1 cellular context compared by ENCODE assay signal in the genomic region with DNA sequence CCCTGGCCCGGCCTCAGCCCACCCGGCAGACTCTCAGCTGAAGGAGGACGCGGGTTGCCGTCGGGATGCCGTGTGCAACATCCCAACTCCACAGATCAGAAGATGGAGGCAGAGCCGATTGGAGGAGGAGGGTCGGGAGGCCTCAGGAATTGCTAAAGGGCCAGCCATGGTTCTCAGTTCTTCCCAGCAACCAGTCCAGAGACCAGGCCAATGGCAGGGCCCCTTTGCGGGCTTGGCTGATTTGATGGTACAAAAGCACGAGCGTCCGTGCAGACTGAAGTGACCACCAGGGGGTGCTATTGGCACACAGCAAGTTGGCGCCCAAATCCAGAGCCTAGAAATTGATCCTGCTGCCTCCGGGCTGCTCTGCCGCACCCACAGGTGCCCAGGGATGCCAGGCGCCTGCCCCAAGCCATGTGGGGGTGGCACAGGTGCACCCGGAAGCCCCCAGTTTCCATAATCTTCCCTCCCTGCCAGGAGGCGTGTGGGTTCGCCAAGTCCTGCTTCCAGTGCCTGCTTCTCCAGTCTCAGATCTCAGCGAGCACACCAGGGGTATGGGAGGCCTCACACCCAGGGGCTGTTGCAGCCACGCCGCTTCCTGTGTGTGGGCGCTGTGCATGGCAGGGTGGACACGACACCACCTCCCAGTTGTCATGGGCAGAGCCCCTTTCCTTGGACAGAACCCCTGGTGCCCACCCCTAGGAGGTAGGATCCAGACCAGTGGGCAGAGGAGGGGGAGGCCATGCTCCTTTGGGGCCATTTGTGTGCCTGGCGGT.
TF ChIP-seq lines count a peak whose summit lies in the region.

No MANE protein-coding gene starts in this region.

TF ChIP-seq in HepG2, 621 proteins besides CTCF, POLR2A, EP300 and RAD21 (continued from another document and continues in another):
- TF ChIP-seq, protein P1, sequence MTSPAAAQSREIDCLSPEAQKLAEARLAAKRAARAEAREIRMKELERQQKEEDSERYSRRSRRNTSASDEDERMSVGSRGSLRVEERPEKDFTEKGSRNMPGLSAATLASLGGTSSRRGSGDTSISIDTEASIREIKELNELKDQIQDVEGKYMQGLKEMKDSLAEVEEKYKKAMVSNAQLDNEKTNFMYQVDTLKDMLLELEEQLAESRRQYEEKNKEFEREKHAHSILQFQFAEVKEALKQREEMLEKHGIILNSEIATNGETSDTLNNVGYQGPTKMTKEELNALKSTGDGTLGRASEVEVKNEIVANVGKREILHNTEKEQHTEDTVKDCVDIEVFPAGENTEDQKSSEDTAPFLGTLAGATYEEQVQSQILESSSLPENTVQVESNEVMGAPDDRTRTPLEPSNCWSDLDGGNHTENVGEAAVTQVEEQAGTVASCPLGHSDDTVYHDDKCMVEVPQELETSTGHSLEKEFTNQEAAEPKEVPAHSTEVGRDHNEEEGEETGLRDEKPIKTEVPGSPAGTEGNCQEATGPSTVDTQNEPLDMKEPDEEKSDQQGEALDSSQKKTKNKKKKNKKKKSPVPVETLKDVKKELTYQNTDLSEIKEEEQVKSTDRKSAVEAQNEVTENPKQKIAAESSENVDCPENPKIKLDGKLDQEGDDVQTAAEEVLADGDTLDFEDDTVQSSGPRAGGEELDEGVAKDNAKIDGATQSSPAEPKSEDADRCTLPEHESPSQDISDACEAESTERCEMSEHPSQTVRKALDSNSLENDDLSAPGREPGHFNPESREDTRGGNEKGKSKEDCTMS (CRISPR knock-in tag; conservative IDR thresholded peaks at IDR 0.05): no peak
- TF ChIP-seq KLF12 (CRISPR knock-in tag; IDR thresholded peaks at IDR 0.05; ENCODE audit: borderline replicate concordance) (no peak), PHF21A (CRISPR knock-in tag; IDR thresholded peaks at IDR 0.05) (peak; percentile 52; the same call in 1 of the 2 replicates), MED1 (CRISPR knock-in tag; IDR thresholded peaks at IDR 0.05) (peak; percentile 43), ZNF251 (CRISPR knock-in tag; IDR thresholded peaks at IDR 0.05) (peak; percentile 71; the same call in 1 of the 2 replicates), EED (CRISPR knock-in tag; IDR thresholded peaks at IDR 0.05) (no peak), ZNF33A (CRISPR knock-in tag; IDR thresholded peaks at IDR 0.05; ENCODE audit: borderline replicate concordance) (no peak), ZNF3 (CRISPR knock-in tag; IDR thresholded peaks at IDR 0.05) (no peak), KLF9 (CRISPR knock-in tag; IDR thresholded peaks at IDR 0.05; ENCODE audit: low read depth) (no peak), POLR2AphosphoS2 (IDR thresholded peaks at IDR 0.05; ENCODE audit: low read depth, low read length) (no peak), GZF1 (CRISPR knock-in tag; IDR thresholded peaks at IDR 0.05) (no peak), ZBTB21 (CRISPR knock-in tag; IDR thresholded peaks at IDR 0.05) (no peak), GATA4 (IDR thresholded peaks at IDR 0.05; ENCODE audit: borderline replicate concordance, low read depth) (no peak), MAFG (CRISPR knock-in tag; IDR thresholded peaks at IDR 0.05) (no peak), SYNCRIP (IDR thresholded peaks at IDR 0.05; ENCODE audit: insufficient read depth, low read depth, low read length) (no peak), HNF4A (CRISPR knock-in tag; IDR thresholded peaks at IDR 0.05) (no peak), ZNF44 (CRISPR knock-in tag; IDR thresholded peaks at IDR 0.05) (no peak), FOXP1 (IDR thresholded peaks at IDR 0.05) (no peak), FOXP1 (CRISPR knock-in tag; IDR thresholded peaks at IDR 0.05) (no peak), ZNF354B (CRISPR knock-in tag; IDR thresholded peaks at IDR 0.05) (no peak; the same call in 1 of the 2 replicates), FOXC1 (CRISPR knock-in tag; IDR thresholded peaks at IDR 0.05; ENCODE audit: borderline replicate concordance) (peak; percentile 80), ZNF501 (CRISPR knock-in tag; IDR thresholded peaks at IDR 0.05) (peak; percentile 91), BRCA1 (CRISPR knock-in tag; IDR thresholded peaks at IDR 0.05) (no peak), ZNF446 (CRISPR knock-in tag; IDR thresholded peaks at IDR 0.05) (no peak), RBFOX2 (IDR thresholded peaks at IDR 0.05; ENCODE audit: low read depth, low read length) (no peak), XRCC5 (optimal IDR thresholded peaks at IDR 0.05; ENCODE audit: low read length) (peak; percentile 75)
- TF ChIP-seq, protein P2, sequence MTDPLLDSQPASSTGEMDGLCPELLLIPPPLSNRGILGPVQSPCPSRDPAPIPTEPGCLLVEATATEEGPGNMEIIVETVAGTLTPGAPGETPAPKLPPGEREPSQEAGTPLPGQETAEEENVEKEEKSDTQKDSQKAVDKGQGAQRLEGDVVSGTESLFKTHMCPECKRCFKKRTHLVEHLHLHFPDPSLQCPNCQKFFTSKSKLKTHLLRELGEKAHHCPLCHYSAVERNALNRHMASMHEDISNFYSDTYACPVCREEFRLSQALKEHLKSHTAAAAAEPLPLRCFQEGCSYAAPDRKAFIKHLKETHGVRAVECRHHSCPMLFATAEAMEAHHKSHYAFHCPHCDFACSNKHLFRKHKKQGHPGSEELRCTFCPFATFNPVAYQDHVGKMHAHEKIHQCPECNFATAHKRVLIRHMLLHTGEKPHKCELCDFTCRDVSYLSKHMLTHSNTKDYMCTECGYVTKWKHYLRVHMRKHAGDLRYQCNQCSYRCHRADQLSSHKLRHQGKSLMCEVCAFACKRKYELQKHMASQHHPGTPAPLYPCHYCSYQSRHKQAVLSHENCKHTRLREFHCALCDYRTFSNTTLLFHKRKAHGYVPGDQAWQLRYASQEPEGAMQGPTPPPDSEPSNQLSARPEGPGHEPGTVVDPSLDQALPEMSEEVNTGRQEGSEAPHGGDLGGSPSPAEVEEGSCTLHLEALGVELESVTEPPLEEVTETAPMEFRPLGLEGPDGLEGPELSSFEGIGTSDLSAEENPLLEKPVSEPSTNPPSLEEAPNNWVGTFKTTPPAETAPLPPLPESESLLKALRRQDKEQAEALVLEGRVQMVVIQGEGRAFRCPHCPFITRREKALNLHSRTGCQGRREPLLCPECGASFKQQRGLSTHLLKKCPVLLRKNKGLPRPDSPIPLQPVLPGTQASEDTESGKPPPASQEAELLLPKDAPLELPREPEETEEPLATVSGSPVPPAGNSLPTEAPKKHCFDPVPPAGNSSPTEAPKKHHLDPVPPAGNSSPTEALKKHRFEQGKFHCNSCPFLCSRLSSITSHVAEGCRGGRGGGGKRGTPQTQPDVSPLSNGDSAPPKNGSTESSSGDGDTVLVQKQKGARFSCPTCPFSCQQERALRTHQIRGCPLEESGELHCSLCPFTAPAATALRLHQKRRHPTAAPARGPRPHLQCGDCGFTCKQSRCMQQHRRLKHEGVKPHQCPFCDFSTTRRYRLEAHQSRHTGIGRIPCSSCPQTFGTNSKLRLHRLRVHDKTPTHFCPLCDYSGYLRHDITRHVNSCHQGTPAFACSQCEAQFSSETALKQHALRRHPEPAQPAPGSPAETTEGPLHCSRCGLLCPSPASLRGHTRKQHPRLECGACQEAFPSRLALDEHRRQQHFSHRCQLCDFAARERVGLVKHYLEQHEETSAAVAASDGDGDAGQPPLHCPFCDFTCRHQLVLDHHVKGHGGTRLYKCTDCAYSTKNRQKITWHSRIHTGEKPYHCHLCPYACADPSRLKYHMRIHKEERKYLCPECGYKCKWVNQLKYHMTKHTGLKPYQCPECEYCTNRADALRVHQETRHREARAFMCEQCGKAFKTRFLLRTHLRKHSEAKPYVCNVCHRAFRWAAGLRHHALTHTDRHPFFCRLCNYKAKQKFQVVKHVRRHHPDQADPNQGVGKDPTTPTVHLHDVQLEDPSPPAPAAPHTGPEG (CRISPR knock-in tag; IDR thresholded peaks at IDR 0.05): no peak
- TF ChIP-seq, protein P3, sequence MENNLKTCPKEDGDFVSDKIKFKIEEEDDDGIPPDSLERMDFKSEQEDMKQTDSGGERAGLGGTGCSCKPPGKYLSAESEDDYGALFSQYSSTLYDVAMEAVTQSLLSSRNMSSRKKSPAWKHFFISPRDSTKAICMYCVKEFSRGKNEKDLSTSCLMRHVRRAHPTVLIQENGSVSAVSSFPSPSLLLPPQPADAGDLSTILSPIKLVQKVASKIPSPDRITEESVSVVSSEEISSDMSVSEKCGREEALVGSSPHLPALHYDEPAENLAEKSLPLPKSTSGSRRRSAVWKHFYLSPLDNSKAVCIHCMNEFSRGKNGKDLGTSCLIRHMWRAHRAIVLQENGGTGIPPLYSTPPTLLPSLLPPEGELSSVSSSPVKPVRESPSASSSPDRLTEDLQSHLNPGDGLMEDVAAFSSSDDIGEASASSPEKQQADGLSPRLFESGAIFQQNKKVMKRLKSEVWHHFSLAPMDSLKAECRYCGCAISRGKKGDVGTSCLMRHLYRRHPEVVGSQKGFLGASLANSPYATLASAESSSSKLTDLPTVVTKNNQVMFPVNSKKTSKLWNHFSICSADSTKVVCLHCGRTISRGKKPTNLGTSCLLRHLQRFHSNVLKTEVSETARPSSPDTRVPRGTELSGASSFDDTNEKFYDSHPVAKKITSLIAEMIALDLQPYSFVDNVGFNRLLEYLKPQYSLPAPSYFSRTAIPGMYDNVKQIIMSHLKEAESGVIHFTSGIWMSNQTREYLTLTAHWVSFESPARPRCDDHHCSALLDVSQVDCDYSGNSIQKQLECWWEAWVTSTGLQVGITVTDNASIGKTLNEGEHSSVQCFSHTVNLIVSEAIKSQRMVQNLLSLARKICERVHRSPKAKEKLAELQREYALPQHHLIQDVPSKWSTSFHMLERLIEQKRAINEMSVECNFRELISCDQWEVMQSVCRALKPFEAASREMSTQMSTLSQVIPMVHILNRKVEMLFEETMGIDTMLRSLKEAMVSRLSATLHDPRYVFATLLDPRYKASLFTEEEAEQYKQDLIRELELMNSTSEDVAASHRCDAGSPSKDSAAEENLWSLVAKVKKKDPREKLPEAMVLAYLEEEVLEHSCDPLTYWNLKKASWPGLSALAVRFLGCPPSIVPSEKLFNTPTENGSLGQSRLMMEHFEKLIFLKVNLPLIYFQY (CRISPR knock-in tag; IDR thresholded peaks at IDR 0.05; ENCODE audit: borderline replicate concordance): 0 out of 2 replicates have a peak, but pooled peaks have one; percentile 47
- TF ChIP-seq, protein P4, sequence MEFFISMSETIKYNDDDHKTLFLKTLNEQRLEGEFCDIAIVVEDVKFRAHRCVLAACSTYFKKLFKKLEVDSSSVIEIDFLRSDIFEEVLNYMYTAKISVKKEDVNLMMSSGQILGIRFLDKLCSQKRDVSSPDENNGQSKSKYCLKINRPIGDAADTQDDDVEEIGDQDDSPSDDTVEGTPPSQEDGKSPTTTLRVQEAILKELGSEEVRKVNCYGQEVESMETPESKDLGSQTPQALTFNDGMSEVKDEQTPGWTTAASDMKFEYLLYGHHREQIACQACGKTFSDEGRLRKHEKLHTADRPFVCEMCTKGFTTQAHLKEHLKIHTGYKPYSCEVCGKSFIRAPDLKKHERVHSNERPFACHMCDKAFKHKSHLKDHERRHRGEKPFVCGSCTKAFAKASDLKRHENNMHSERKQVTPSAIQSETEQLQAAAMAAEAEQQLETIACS (CRISPR knock-in tag; IDR thresholded peaks at IDR 0.05): no peak
- TF ChIP-seq, protein P5, sequence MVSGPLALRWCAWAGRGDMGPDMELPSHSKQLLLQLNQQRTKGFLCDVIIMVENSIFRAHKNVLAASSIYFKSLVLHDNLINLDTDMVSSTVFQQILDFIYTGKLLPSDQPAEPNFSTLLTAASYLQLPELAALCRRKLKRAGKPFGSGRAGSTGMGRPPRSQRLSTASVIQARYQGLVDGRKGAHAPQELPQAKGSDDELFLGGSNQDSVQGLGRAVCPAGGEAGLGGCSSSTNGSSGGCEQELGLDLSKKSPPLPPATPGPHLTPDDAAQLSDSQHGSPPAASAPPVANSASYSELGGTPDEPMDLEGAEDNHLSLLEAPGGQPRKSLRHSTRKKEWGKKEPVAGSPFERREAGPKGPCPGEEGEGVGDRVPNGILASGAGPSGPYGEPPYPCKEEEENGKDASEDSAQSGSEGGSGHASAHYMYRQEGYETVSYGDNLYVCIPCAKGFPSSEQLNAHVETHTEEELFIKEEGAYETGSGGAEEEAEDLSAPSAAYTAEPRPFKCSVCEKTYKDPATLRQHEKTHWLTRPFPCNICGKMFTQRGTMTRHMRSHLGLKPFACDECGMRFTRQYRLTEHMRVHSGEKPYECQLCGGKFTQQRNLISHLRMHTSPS (CRISPR knock-in tag; IDR thresholded peaks at IDR 0.05; ENCODE audit: low read depth): peak; percentile 86; the same call in 1 of the 2 replicates
- TF ChIP-seq, protein P6, sequence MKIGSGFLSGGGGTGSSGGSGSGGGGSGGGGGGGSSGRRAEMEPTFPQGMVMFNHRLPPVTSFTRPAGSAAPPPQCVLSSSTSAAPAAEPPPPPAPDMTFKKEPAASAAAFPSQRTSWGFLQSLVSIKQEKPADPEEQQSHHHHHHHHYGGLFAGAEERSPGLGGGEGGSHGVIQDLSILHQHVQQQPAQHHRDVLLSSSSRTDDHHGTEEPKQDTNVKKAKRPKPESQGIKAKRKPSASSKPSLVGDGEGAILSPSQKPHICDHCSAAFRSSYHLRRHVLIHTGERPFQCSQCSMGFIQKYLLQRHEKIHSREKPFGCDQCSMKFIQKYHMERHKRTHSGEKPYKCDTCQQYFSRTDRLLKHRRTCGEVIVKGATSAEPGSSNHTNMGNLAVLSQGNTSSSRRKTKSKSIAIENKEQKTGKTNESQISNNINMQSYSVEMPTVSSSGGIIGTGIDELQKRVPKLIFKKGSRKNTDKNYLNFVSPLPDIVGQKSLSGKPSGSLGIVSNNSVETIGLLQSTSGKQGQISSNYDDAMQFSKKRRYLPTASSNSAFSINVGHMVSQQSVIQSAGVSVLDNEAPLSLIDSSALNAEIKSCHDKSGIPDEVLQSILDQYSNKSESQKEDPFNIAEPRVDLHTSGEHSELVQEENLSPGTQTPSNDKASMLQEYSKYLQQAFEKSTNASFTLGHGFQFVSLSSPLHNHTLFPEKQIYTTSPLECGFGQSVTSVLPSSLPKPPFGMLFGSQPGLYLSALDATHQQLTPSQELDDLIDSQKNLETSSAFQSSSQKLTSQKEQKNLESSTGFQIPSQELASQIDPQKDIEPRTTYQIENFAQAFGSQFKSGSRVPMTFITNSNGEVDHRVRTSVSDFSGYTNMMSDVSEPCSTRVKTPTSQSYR (CRISPR knock-in tag; IDR thresholded peaks at IDR 0.05; ENCODE audit: borderline replicate concordance): no peak
- TF ChIP-seq, protein P7, sequence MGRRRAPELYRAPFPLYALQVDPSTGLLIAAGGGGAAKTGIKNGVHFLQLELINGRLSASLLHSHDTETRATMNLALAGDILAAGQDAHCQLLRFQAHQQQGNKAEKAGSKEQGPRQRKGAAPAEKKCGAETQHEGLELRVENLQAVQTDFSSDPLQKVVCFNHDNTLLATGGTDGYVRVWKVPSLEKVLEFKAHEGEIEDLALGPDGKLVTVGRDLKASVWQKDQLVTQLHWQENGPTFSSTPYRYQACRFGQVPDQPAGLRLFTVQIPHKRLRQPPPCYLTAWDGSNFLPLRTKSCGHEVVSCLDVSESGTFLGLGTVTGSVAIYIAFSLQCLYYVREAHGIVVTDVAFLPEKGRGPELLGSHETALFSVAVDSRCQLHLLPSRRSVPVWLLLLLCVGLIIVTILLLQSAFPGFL (CRISPR knock-in tag; IDR thresholded peaks at IDR 0.05): no peak
